Comparison of ENCODE assay signal across 22 cellular contexts in the genomic region with DNA sequence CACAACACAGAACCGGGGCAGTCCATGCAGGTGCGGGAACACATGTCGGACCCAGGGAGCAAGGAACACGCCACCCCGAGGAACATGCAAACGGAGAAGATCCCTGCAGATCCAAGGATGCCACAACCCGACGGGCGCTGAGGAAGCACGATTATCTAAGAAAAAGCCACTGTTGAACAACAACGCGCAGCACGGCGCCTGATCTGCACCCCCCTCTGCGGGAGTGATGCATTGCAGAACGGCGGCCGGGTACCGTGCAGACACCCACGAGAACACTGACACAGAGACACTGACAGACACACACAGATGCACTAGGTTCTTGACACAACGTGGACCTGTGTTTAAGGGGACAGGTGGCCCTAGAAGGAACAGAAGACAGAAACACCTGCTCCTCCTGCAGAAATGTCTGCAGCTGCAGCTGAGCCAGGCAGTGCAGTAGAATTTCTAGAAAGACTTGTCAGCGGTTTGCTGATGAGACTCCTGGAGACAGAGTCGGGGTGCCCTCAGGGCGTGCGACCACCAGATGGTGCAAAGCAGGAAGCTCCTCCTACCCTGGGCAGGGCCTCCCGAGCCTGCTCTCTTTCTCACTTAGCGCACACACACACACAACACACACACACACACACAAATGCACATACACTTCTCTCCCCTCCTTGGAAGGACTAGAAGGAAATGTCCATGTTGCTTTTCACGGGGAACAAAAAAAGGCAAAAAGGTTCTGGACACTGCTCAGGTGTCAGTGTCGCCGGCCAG. TPM values are rescaled to one million over a fixed set of nuclear protein-coding genes. Genes with fewer than 3 reads are reported as not detected.
A peak's percentile ranks its signal among the peaks of the same experiment; 100 is the strongest.
DNase-seq lines count a peak whose midpoint lies in the region; ATAC-seq and TF ChIP-seq lines count a peak whose summit lies in the region.
"Had no signal": no experiment of that assay in that cellular context is flagged by ENCODE, and none has a peak within 500 bp of the region (broad histone marks: within the 10 kb centered on the region; RNA-seq: fewer than 3 reads in every experiment).

No MANE protein-coding gene starts in this region.

- POLR2A ChIA-PET in HCT116 (lab: Charles Lee) = no interaction called here
- POLR2A ChIA-PET in CD4-positive, alpha-beta T cell (lab: Charles Lee) = interaction anchor here (1.4 kb wide), 1 partner anchor 14 kb away, joined by 4 read pairs; no protein-coding TSS in a partner anchor

- intact Hi-C loops in HCT116 (cut with micrococcal nuclease) = no loop called here
- intact Hi-C loops in CD4-positive, alpha-beta T cell (cut with DNase I, micrococcal nuclease) = no loop called here

- peak overlapping the region; percentile 33 for H3K4me3 Mint-ChIP-seq in neural progenitor cell
- no peak overlapping the region for H3K4me3 Mint-ChIP-seq in CD4-positive, alpha-beta T cell

- H2AFZ ChIP-seq in HCT116 (ENCODE audit: low read depth, low read length, poor library complexity, severe bottlenecking) (no peak overlapping the region), neural progenitor cell (replicated peaks) (no peak overlapping the region)
- H2AFZ ChIP-seq: PC-9 had no signal

- no peak for TF ChIP-seq POLR2A in HCT116 (IDR thresholded peaks at IDR 0.05; ENCODE audit: borderline replicate concordance, extremely low read depth, insufficient read depth, insufficient read length)
- no peak for TF ChIP-seq POLR2A in suprapubic skin (IDR thresholded peaks at IDR 0.05)

- no peaks in the 10 kb centered on the region for H3K4me1 Mint-ChIP-seq in neural progenitor cell
- H3K4me1 Mint-ChIP-seq in CD4-positive, alpha-beta T cell (ENCODE audit: low read depth) = no peaks in the 10 kb centered on the region

- ATAC-seq in HCT116 = peak; percentile 33; the same call in 1 of the 2 replicates
- ATAC-seq in CD4-positive, alpha-beta T cell (ENCODE audit: poor library complexity) = no peak

- peaks cover 23% of the 10 kb centered on the region for H3K4me1 ChIP-seq in BLaER1
- H3K4me1 ChIP-seq in HCT116 (ENCODE audit: control insufficient read depth in 1 of 2, insufficient read depth in 2 of 2, low read length in 2 of 2) = peaks cover 0 to 5% of the 10 kb centered on the region in 2 experiments; a peak in 3 of 4 replicates
- H3K4me1 ChIP-seq in neural progenitor cell = no peaks in the 10 kb centered on the region
- no peaks in the 10 kb centered on the region for H3K4me1 ChIP-seq in suprapubic skin

- H4K20me1 ChIP-seq in BLaER1 (peaks cover 37% of the 10 kb centered on the region; the same call in 1 of the 2 replicates), HCT116 (ENCODE audit: insufficient read depth) (no peaks in the 10 kb centered on the region), neural progenitor cell (ENCODE audit: low read depth) (peaks cover 17% of the 10 kb centered on the region)

- DNase-seq in HCT116 (ENCODE audit: low read depth, low spot score) (no peak), WERI-Rb-1 (no peak), neural progenitor cell (ENCODE audit: low spot score) (no peak), suprapubic skin (ENCODE audit: low spot score in 2 of 2) (no peak)
- no peak for DNase-seq in stimulated activated CD4-positive, alpha-beta T cell treated with anti-CD3 and anti-CD28 coated beads, Interleukin-4, amount 100 ng/mL, for 4 hours
- no peak for DNase-seq in CD4-positive, alpha-beta T cell
- DNase-seq: ACHN; AML-193; CD4-positive, CD25-positive, alpha-beta regulatory T cell; DMS79 treated with DMSO at 0.1 percent for 48 hours; Kasumi-1; MM.1S; NCI-H1105; NCI-H1694 treated with DMSO at 0.1 percent for 48 hours; NCI-H2107; NCI-H446; PC-9; Right ventricle myocardium superior; T-helper 1 cell had no signal

- H3K9ac ChIP-seq in BLaER1 (no peak overlapping the region), HCT116 (ENCODE audit: low read length) (no peak overlapping the region), neural progenitor cell (no peak overlapping the region)

- 64% methylated on average over 22 of the region's 30 CpGs for WGBS in suprapubic skin

- H3K27ac Mint-ChIP-seq in neural progenitor cell = no peak overlapping the region
- no peak overlapping the region for H3K27ac Mint-ChIP-seq in CD4-positive, alpha-beta T cell
- H3K27ac Mint-ChIP-seq: CD4-positive, CD25-positive, alpha-beta regulatory T cell had no signal

- peaks cover 17% of the 10 kb centered on the region for H3K27me3 Mint-ChIP-seq in neural progenitor cell (ENCODE audit: insufficient read depth, low read depth)
- H3K27me3 Mint-ChIP-seq in CD4-positive, alpha-beta T cell = peaks cover 67% of the 10 kb centered on the region

- RAD21 ChIA-PET in HCT116 (lab: Charles Lee; ENCODE audit: low non-redundant PET in 1 of 2, low total read pairs in 2 of 2, uncharacterized antibody in 2 of 2, unreplicated experiment in 2 of 2) = no interaction called here

- H3K4me2 ChIP-seq in BLaER1 (peak overlapping the region; percentile 19), HCT116 (ENCODE audit: low read length) (no peak overlapping the region), neural progenitor cell (no peak overlapping the region)
- H3K4me2 ChIP-seq: PC-9 had no signal

- no peak overlapping the region for H3K4me3 ChIP-seq in BLaER1
- no peak overlapping the region for H3K4me3 ChIP-seq in HCT116 (replicated peaks in 1 of 2; ENCODE audit: low read depth in 1 of 2, low read length in 2 of 2)
- no peak overlapping the region for H3K4me3 ChIP-seq in WERI-Rb-1 (ENCODE audit: low read depth, low read length)
- no peak overlapping the region for H3K4me3 ChIP-seq in neural progenitor cell
- H3K4me3 ChIP-seq in suprapubic skin = no peak overlapping the region
- H3K4me3 ChIP-seq: PC-9, SK-N-MC had no signal

- H3K79me2 ChIP-seq in HCT116 (ENCODE audit: insufficient read depth, low read length) (no peaks in the 10 kb centered on the region), neural progenitor cell (ENCODE audit: low read depth) (no peaks in the 10 kb centered on the region)

- H3K36me3 ChIP-seq in BLaER1 (no peaks in the 10 kb centered on the region), HCT116 (ENCODE audit: control insufficient read depth in 1 of 2, insufficient read depth in 2 of 2, low read length in 2 of 2) (no peaks in the 10 kb centered on the region), WERI-Rb-1 (peaks cover 79% of the 10 kb centered on the region), neural progenitor cell (no peaks in the 10 kb centered on the region), suprapubic skin (no peaks in the 10 kb centered on the region)

- H3K9me2 ChIP-seq in HCT116 (ENCODE audit: insufficient read depth) = no peaks in the 10 kb centered on the region

- H3K27ac ChIP-seq in BLaER1 = no peak overlapping the region
- no peak overlapping the region for H3K27ac ChIP-seq in HCT116 (ENCODE audit: low read depth, low read length)
- peak overlapping the region; percentile 25 for H3K27ac ChIP-seq in WERI-Rb-1
- H3K27ac ChIP-seq in neural progenitor cell = no peak overlapping the region
- no peak overlapping the region for H3K27ac ChIP-seq in CD4-positive, alpha-beta T cell (ENCODE audit: low read depth, low read length)
- no peak overlapping the region for H3K27ac ChIP-seq in suprapubic skin
- H3K27ac ChIP-seq: PC-9, SK-N-MC had no signal

- no peak for TF ChIP-seq EP300 in suprapubic skin (IDR thresholded peaks at IDR 0.05)

- no peak for TF ChIP-seq CTCF in HCT116 (IDR thresholded peaks at IDR 0.05 in 2 of 3, conservative IDR thresholded peaks at IDR 0.05 in 1 of 3; ENCODE audit: borderline replicate concordance in 1 of 3, insufficient read depth in 1 of 3, low read depth in 2 of 3, low read length in 2 of 3)
- no peak for TF ChIP-seq CTCF in WERI-Rb-1 (IDR thresholded peaks at IDR 0.05; ENCODE audit: low read depth, low read length)
- no peak for TF ChIP-seq CTCF in neural progenitor cell (IDR thresholded peaks at IDR 0.05)
- TF ChIP-seq CTCF in CD4-positive, alpha-beta T cell (IDR thresholded peaks at IDR 0.05) = no peak
- no peak for TF ChIP-seq CTCF in suprapubic skin (IDR thresholded peaks at IDR 0.05)

- CTCF ChIA-PET in HCT116 (lab: Charles Lee) = no interaction called here
- CTCF ChIA-PET in CD4-positive, alpha-beta T cell (lab: Charles Lee) = interaction anchor here (0.6 kb wide), 1 partner anchor 1598 kb away, joined by 3 read pairs; no protein-coding TSS in a partner anchor

- TF ChIP-seq RAD21 in HCT116 (IDR thresholded peaks at IDR 0.05; ENCODE audit: low read depth) = no peak

- peaks cover 94% of the 10 kb centered on the region for H3K27me3 ChIP-seq in BLaER1
- H3K27me3 ChIP-seq in HCT116 (ENCODE audit: insufficient read depth, low read length) = 0 out of 2 replicates have a peak, but pooled peaks cover 9% of the 10 kb centered on the region
- no peaks in the 10 kb centered on the region for H3K27me3 ChIP-seq in WERI-Rb-1 (ENCODE audit: insufficient read depth, low read depth, severe bottlenecking)
- H3K27me3 ChIP-seq in neural progenitor cell = peaks cover 99% of the 10 kb centered on the region
- peaks cover 52% of the 10 kb centered on the region for H3K27me3 ChIP-seq in CD4-positive, alpha-beta T cell (ENCODE audit: control insufficient read depth, insufficient read depth, low read length)
- peaks cover 90% of the 10 kb centered on the region for H3K27me3 ChIP-seq in suprapubic skin

- H3K9me3 Mint-ChIP-seq in neural progenitor cell = no peaks in the 10 kb centered on the region
- H3K9me3 Mint-ChIP-seq in CD4-positive, alpha-beta T cell = no peaks in the 10 kb centered on the region

- no peaks in the 10 kb centered on the region for H3K9me3 ChIP-seq in BLaER1
- H3K9me3 ChIP-seq in HCT116 (ENCODE audit: control insufficient read depth in 1 of 2, insufficient read depth in 1 of 2, low read depth in 1 of 2, low read length in 2 of 2) = no peaks in the 10 kb centered on the region
- H3K9me3 ChIP-seq in WERI-Rb-1 (ENCODE audit: severe bottlenecking) = no peaks in the 10 kb centered on the region
- no peaks in the 10 kb centered on the region for H3K9me3 ChIP-seq in neural progenitor cell (ENCODE audit: low read depth)
- no peaks in the 10 kb centered on the region for H3K9me3 ChIP-seq in CD4-positive, alpha-beta T cell (ENCODE audit: control insufficient read depth, low read length)
- H3K9me3 ChIP-seq in suprapubic skin = no peaks in the 10 kb centered on the region

- H3F3A ChIP-seq in neural progenitor cell (ENCODE audit: low read depth) = no peaks in the 10 kb centered on the region

- BruUV-seq in HCT116 (replicated peaks; lab: Mats Ljungman, UMichigan) = no TSS peak

- peaks cover 7% of the 10 kb centered on the region for H3K36me3 Mint-ChIP-seq in neural progenitor cell
- H3K36me3 Mint-ChIP-seq in CD4-positive, alpha-beta T cell (ENCODE audit: low read depth) = no peaks in the 10 kb centered on the region
- H3K36me3 Mint-ChIP-seq: CD4-positive, CD25-positive, alpha-beta regulatory T cell had no signal

TF ChIP-seq in HCT116, 20 proteins besides CTCF, POLR2A, EP300 and RAD21:
- TF ChIP-seq EZH2 (IDR thresholded peaks at IDR 0.05) (no peak), ZFX (IDR thresholded peaks at IDR 0.05) (no peak)
TF ChIP-seq in HCT116: peak in this region for 0.

RNA-seq across cellular contexts. Expression of a gene that starts 7.5 kb away (rescaled TPM):
- 0.15 TPM for total RNA-seq in HCT116 (2021; ENCODE audit: unreplicated experiment)
- not detected in 2 replicates for polyA plus RNA-seq in HCT116 (2012)
- 2.6 and 3.8 TPM in 2 replicates for total RNA-seq in neural progenitor cell (ENCODE audit: low replicate concordance)
- total RNA-seq in CD4-positive, alpha-beta T cell = under 1 TPM; 0.25 to 0.58 TPM
- total RNA-seq in suprapubic skin = 1 to 10 TPM in 3 of 4 donors, under 1 TPM in 1; 0.72 to 4.2 (median 3.7) TPM
- total RNA-seq: HT-29, Right ventricle myocardium superior had no signal

RNA-seq across cellular contexts. Expression of a gene that starts 54.0 kb away (rescaled TPM):
- total RNA-seq in HCT116 (2021; ENCODE audit: unreplicated experiment) (45.6 TPM), neural progenitor cell (ENCODE audit: low replicate concordance) (9.7 and 13.8 TPM in 2 replicates), suprapubic skin (10 to 100 TPM; 17.1 to 47.8 (median 19.3) TPM)
- polyA plus RNA-seq in HCT116 (2012) = 38.0 and 42.4 TPM in 2 replicates
- 10 to 100 TPM; 10.1 to 12.0 TPM for total RNA-seq in CD4-positive, alpha-beta T cell
